In genomic region chr17:75036643-75037268, GRCh38 we compare ENCODE assay signal across 1 cellular context.
TF ChIP-seq lines count a peak whose summit lies in the region.

No MANE protein-coding gene starts in this region.

TF ChIP-seq in IMR-90, 13 proteins besides CTCF, POLR2A, EP300 and RAD21 (continued from another document):
- no peak for TF ChIP-seq CHD1 (IDR thresholded peaks at IDR 0.05; ENCODE audit: low read depth, low read length)
- no peak for TF ChIP-seq MAFK (IDR thresholded peaks at IDR 0.05; ENCODE audit: low read depth, low read length)
- TF ChIP-seq RCOR1 (IDR thresholded peaks at IDR 0.05; ENCODE audit: insufficient replicate concordance, low read length), result no peak
- no peak for TF ChIP-seq SMC3 (IDR thresholded peaks at IDR 0.05; ENCODE audit: low read depth, low read length)
- no peak for TF ChIP-seq MAZ (IDR thresholded peaks at IDR 0.05; ENCODE audit: borderline replicate concordance, low read depth, low read length)
- no peak for TF ChIP-seq MXI1 (IDR thresholded peaks at IDR 0.05; ENCODE audit: borderline replicate concordance, low read depth, low read length)
- no peak for TF ChIP-seq ELK1 (IDR thresholded peaks at IDR 0.05; ENCODE audit: borderline replicate concordance, low read depth, low read length)
- no peak for TF ChIP-seq FOS (IDR thresholded peaks at IDR 0.05; ENCODE audit: low read depth, low read length)
- no peak for TF ChIP-seq CEBPB (IDR thresholded peaks at IDR 0.05; ENCODE audit: low read depth, low read length)
- TF ChIP-seq BHLHE40 (IDR thresholded peaks at IDR 0.05; ENCODE audit: low read depth, low read length), result no peak
- TF ChIP-seq USF2 (IDR thresholded peaks at IDR 0.05; ENCODE audit: low read depth, low read length), result no peak
- no peak for TF ChIP-seq RFX5 (IDR thresholded peaks at IDR 0.05; ENCODE audit: low read depth, low read length)
